Comparison of ENCODE assay signal across 28 cellular contexts in the genomic region with DNA sequence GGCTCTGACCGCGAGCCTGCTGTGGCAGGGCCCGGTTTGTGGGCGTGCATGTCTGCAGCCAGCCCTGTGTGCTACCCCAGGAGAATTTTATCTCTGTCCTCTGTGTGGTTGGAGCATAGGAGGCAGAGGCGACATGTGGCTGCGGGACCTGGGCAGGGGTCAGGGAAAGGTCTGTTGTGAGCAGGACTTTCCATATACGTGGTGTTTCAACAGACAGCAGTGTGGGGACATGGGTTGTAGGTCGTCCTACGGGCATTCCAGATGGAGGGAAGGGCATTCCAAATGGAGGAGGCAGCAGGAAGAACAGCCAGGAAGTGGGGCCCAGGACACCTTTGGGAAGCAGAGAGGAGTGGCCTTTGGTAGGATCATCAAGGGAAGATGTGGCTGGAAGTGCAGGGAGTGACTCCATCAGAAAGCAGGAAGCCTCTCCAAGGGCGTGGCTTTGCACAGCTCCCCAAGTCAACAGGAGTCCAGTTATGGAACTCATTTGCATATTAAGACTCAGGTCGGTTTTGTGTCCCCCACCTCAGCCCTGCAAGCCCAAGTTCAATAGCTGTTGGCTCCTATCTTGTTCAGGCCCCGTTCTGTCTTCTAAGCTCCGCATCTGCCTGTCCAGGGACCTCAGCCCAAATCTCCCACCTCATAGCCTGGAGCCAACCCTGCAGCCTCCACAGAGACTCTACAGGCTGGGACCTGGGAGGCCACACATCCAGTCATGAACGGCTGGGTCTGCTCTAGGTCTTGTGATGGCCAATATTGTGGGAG.
DNase-seq lines count a peak whose midpoint lies in the region; ATAC-seq, FAIRE-seq and TF ChIP-seq lines count a peak whose summit lies in the region.
"Had no signal": no experiment of that assay in that cellular context is flagged by ENCODE, and none has a peak within 500 bp of the region (broad histone marks: within the 10 kb centered on the region; RNA-seq: fewer than 3 reads in every experiment).

No MANE protein-coding gene starts in this region.

- H3K9me3 ChIP-seq in neuronal stem cell (replicated peaks in 1 of 2; ENCODE audit: control insufficient read depth in 2 of 2, insufficient read depth in 1 of 2, low read depth in 1 of 2, low read length in 2 of 2), result no peaks in the 10 kb centered on the region
- H3K9me3 ChIP-seq in colonic mucosa, result no peaks in the 10 kb centered on the region
- H3K9me3 ChIP-seq: adrenal gland, body of pancreas, HAP-1, prostate gland, SJCRH30, thoracic aorta had no signal

- peak overlapping the region; percentile 36 for H3K27ac Mint-ChIP-seq in activated naive CD4-positive, alpha-beta T cell treated with anti-CD3 and anti-CD28 coated beads, Interleukin-2, amount 50 U/mL, for 24 hours
- H3K27ac Mint-ChIP-seq: B cell, IgD-negative memory B cell had no signal

- H3K4me1 ChIP-seq in neuronal stem cell (ENCODE audit: control insufficient read depth in 2 of 2, insufficient read depth in 1 of 2, low read depth in 1 of 2, low read length in 2 of 2), result peaks cover 0 to 15% of the 10 kb centered on the region in 2 donors
- H3K4me1 ChIP-seq in colonic mucosa, result no peaks in the 10 kb centered on the region
- H3K4me1 ChIP-seq: adrenal gland, body of pancreas, HAP-1, prostate gland, SJCRH30 had no signal

- H3K9ac ChIP-seq in neuronal stem cell (ENCODE audit: low read depth, low read length, poor library complexity), result no peak overlapping the region
- no peak overlapping the region for H3K9ac ChIP-seq in colonic mucosa (ENCODE audit: low read depth in 2 of 2, low read length in 2 of 2)

- no peak for TF ChIP-seq CTCF in bronchial epithelial cell (IDR thresholded peaks at IDR 0.05; ENCODE audit: insufficient read depth, low read length, severe bottlenecking)
- TF ChIP-seq CTCF in omental fat pad (IDR thresholded peaks at IDR 0.05), result no peak
- TF ChIP-seq CTCF in colonic mucosa (IDR thresholded peaks at IDR 0.05), result no peak

- WGBS in neuronal stem cell (ENCODE audit: extremely low coverage in 2 of 2, insufficient read length in 2 of 2, insufficient replicate concordance in 1 of 2), 2 donors, result no CpG with 5 or more reads among the region's 14 CpGs

- H3K27ac ChIP-seq in neuronal stem cell (replicated peaks; ENCODE audit: low read length), result no peak overlapping the region
- H3K27ac ChIP-seq in colonic mucosa, result no peak overlapping the region
- H3K27ac ChIP-seq: adrenal gland, body of pancreas, epithelial cell of prostate, prostate gland, SJCRH30, thoracic aorta had no signal

- no peaks in the 10 kb centered on the region for H3K4me1 Mint-ChIP-seq in activated naive CD4-positive, alpha-beta T cell treated with anti-CD3 and anti-CD28 coated beads, Interleukin-2, amount 50 U/mL, for 24 hours
- H3K4me1 Mint-ChIP-seq: B cell had no signal

- H2BK15ac ChIP-seq in neuronal stem cell (ENCODE audit: low read length), result no peak overlapping the region

- no peak overlapping the region for H3K23ac ChIP-seq in neuronal stem cell (ENCODE audit: low read depth, low read length, poor library complexity)

- H3K27me3 ChIP-seq in bronchial epithelial cell (ENCODE audit: control insufficient read depth, insufficient read depth, low read length) (no peaks in the 10 kb centered on the region), neuronal stem cell (ENCODE audit: control insufficient read depth in 3 of 3, insufficient read depth in 3 of 3, low read depth in 1 of 3, low read length in 3 of 3) (no peaks in the 10 kb centered on the region), colonic mucosa (no peaks in the 10 kb centered on the region)

- H4K8ac ChIP-seq in neuronal stem cell (ENCODE audit: low read depth, low read length), result no peak overlapping the region

- intact Hi-C loops in colonic mucosa (cut with DNase I), result no loop called here

- no peak overlapping the region for H3K4me3 ChIP-seq in bronchial epithelial cell (ENCODE audit: low read depth, low read length)
- no peak overlapping the region for H3K4me3 ChIP-seq in neuronal stem cell (ENCODE audit: low read length in 2 of 2)
- no peak overlapping the region for H3K4me3 ChIP-seq in colonic mucosa
- H3K4me3 ChIP-seq: adrenal gland, body of pancreas, HAP-1, prostate gland, SJCRH30, thoracic aorta had no signal

- H3K27me3 Mint-ChIP-seq in activated naive CD4-positive, alpha-beta T cell treated with anti-CD3 and anti-CD28 coated beads, Interleukin-2, amount 50 U/mL, for 24 hours, result peaks cover 4% of the 10 kb centered on the region

- no peak overlapping the region for H2AFZ ChIP-seq in neuronal stem cell (ENCODE audit: low read length)

- no peak for DNase-seq in activated naive CD4-positive, alpha-beta T cell (lab: John Stamatoyannopoulos, UW)
- DNase-seq in bronchial epithelial cell (ENCODE audit: low read depth) (no peak), neuronal stem cell (ENCODE audit: low spot score) (no peak), omental fat pad (ENCODE audit: low spot score) (no peak), colonic mucosa (no peak)
- DNase-seq: activated naive CD4-positive, alpha-beta T cell treated with Interleukin-2 at 50 U/mL for 16 hours; activated T-cell treated with anti-CD3 and anti-CD28 coated beads for 4 hours; body of pancreas; effector CD4-positive, alpha-beta T cell; kidney glomerular epithelial cell; mammary epithelial cell; NCI-H1105; NCI-H2029; NCI-H69; SJCRH30; stimulated activated CD4-positive, alpha-beta T cell treated with anti-CD3 and anti-CD28 coated beads, Interleukin-15, amount 100 ng/mL, for 24 hours; stimulated activated naive CD4-positive, alpha-beta T cell treated with Interleukin-2 at 50 U/mL for 16 hours; T1000 had no signal

- no peak overlapping the region for H2BK12ac ChIP-seq in neuronal stem cell (ENCODE audit: low read length)

- H2BK5ac ChIP-seq in neuronal stem cell (ENCODE audit: low read length), result no peak overlapping the region

- no peak overlapping the region for H2BK120ac ChIP-seq in neuronal stem cell (ENCODE audit: low read depth, low read length)

- H3K36me3 ChIP-seq in bronchial epithelial cell (ENCODE audit: control insufficient read depth, insufficient read depth, low read length), result no peaks in the 10 kb centered on the region
- no peaks in the 10 kb centered on the region for H3K36me3 ChIP-seq in neuronal stem cell (replicated peaks in 1 of 2; ENCODE audit: control insufficient read depth in 2 of 2, insufficient read depth in 2 of 2, low read length in 2 of 2)
- H3K36me3 ChIP-seq in colonic mucosa, result no peaks in the 10 kb centered on the region
- H3K36me3 ChIP-seq: adrenal gland, HAP-1, prostate gland, SJCRH30, thoracic aorta had no signal

- H3K14ac ChIP-seq in neuronal stem cell (ENCODE audit: low read length), result no peak overlapping the region

- H4K91ac ChIP-seq in neuronal stem cell (ENCODE audit: low read depth, low read length, poor library complexity), result no peak overlapping the region

- no peaks in the 10 kb centered on the region for H3K9me3 Mint-ChIP-seq in activated naive CD4-positive, alpha-beta T cell treated with anti-CD3 and anti-CD28 coated beads, Interleukin-2, amount 50 U/mL, for 24 hours
- H3K9me3 Mint-ChIP-seq: IgD-negative memory B cell had no signal

- ATAC-seq in omental fat pad (ENCODE audit: low FRiP score), result no peak
- no peak for ATAC-seq in HG03442 (IDR thresholded peaks at IDR 0.05; ENCODE audit: unreplicated experiment)
- no peak for ATAC-seq in GM19023 (IDR thresholded peaks at IDR 0.05; ENCODE audit: unreplicated experiment)
- ATAC-seq: body of pancreas had no signal

- FAIRE-seq in bronchial epithelial cell (lab: Jason Lieb, UNC), result peak; percentile 18

- H3K4me3 Mint-ChIP-seq in activated naive CD4-positive, alpha-beta T cell treated with anti-CD3 and anti-CD28 coated beads, Interleukin-2, amount 50 U/mL, for 24 hours, result no peak overlapping the region
- H3K4me3 Mint-ChIP-seq: B cell, IgD-negative memory B cell had no signal

- H3K4ac ChIP-seq in neuronal stem cell (ENCODE audit: low read length), result no peak overlapping the region

- H2AK5ac ChIP-seq in neuronal stem cell (ENCODE audit: low read depth, low read length), result peak overlapping the region; percentile 77

- no peaks in the 10 kb centered on the region for H3K79me1 ChIP-seq in neuronal stem cell (ENCODE audit: low read depth, low read length)

- H3K4me2 ChIP-seq in neuronal stem cell (ENCODE audit: insufficient read depth, low read length, poor library complexity, severe bottlenecking), result no peak overlapping the region

- H3K18ac ChIP-seq in neuronal stem cell (ENCODE audit: low read length), result peak overlapping the region; percentile 49

- H3K36me3 Mint-ChIP-seq in activated naive CD4-positive, alpha-beta T cell treated with anti-CD3 and anti-CD28 coated beads, Interleukin-2, amount 50 U/mL, for 24 hours, result no peaks in the 10 kb centered on the region
- H3K36me3 Mint-ChIP-seq: IgD-negative memory B cell had no signal
